Comparison of ENCODE assay signal across 9 cellular contexts in the genomic region with DNA sequence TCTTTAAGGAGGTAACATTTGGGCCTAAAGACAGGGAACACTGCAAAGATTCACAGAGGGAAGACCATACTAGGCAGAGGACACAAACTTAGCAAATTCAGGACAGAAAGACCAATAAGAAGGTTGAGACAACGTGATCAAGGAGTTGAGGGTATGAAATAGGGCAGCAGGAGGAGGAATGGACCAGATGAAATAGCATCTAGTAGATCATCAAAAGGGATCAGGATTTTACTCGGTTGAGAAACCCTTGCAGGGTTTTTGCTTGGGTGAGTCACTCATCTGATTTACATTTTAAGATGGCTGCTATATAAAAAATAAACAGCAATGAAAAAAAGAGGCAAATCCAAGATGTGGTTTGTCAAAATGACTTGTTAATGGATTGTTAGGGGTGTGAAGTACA. TPM values are rescaled to one million over a fixed set of nuclear protein-coding genes. Genes with fewer than 3 reads are reported as not detected.
DNase-seq lines count a peak whose midpoint lies in the region; ATAC-seq and TF ChIP-seq lines count a peak whose summit lies in the region.
"Had no signal": no experiment of that assay in that cellular context is flagged by ENCODE, and none has a peak within 500 bp of the region (broad histone marks: within the 10 kb centered on the region; RNA-seq: fewer than 3 reads in every experiment).

No MANE protein-coding gene starts in this region.

- intact Hi-C loops in CD14-positive monocyte (cut with micrococcal nuclease), result loop anchor here in 1 of 2 donors (5.0 to 10.0 kb wide), 2 partner anchors 33 to 500 kb away; partner anchors contain the start of gene MTFR2

- H3K27ac Mint-ChIP-seq in CD14-positive monocyte, result peak overlapping the region; percentile 55 to 90 (median 74)

- H3K27me3 Mint-ChIP-seq in CD14-positive monocyte (ENCODE audit: low read depth in 3 of 3), result peaks cover 0 to 3% (median 0%) of the 10 kb centered on the region in 3 donors

- H3K9me3 ChIP-seq in HUES48 (ENCODE audit: control insufficient read depth, insufficient read depth, low read length), result no peaks in the 10 kb centered on the region

- peaks cover 26% of the 10 kb centered on the region for H3K4me1 ChIP-seq in HUES48 (ENCODE audit: control insufficient read depth, insufficient read depth, low read length)

- peak overlapping the region; percentile 33 to 43 for H3K4me3 Mint-ChIP-seq in CD14-positive monocyte

- H3K36me3 Mint-ChIP-seq in CD14-positive monocyte, result peaks cover 25 to 43% of the 10 kb centered on the region in 2 donors

- DNase-seq in CD14-positive monocyte (ENCODE audit: low spot score), result no peak
- DNase-seq in amniotic epithelial cell (ENCODE audit: low read depth), result peak; percentile 72
- DNase-seq in myocyte (ENCODE audit: low read depth), result peak; percentile 16
- DNase-seq in middle frontal gyrus (ENCODE audit: extremely low spot score, low spot score), result no peak
- DNase-seq: right cardiac atrium had no signal

- TF ChIP-seq CTCF in CD14-positive monocyte (IDR thresholded peaks at IDR 0.05), result no peak

- ATAC-seq in GM21737 (IDR thresholded peaks at IDR 0.05; ENCODE audit: unreplicated experiment) (no peak), HG03520 (IDR thresholded peaks at IDR 0.05; ENCODE audit: unreplicated experiment) (no peak), GM18498 (IDR thresholded peaks at IDR 0.05; ENCODE audit: unreplicated experiment) (no peak)
- ATAC-seq: right cardiac atrium had no signal

- peaks cover 27% of the 10 kb centered on the region for H3K36me3 ChIP-seq in HUES48 (ENCODE audit: control insufficient read depth, insufficient read depth, low read length)

- no peaks in the 10 kb centered on the region for H3K27me3 ChIP-seq in HUES48 (ENCODE audit: control insufficient read depth, insufficient read depth, low read length)

- H3K4me3 ChIP-seq in HUES48 (ENCODE audit: low read depth, low read length), result 0 out of 2 replicates have a peak overlapping the region, but pooled peaks have one; percentile 5

- H3K27ac ChIP-seq in HUES48 (ENCODE audit: low read depth, low read length), result no peak overlapping the region

- H3K4me1 Mint-ChIP-seq in CD14-positive monocyte, result peaks cover 66% of the 10 kb centered on the region

- H3K9me3 Mint-ChIP-seq in CD14-positive monocyte, result peaks cover 0 to 2% (median 0%) of the 10 kb centered on the region in 7 donors

- no peak overlapping the region for H3K9ac ChIP-seq in HUES48 (ENCODE audit: low read depth, low read length)

RNA-seq across cellular contexts. Expression of gene BCLAF1, which starts 4.7 kb away (rescaled TPM):
- 10 to 100 TPM; 47.0 to 75.8 TPM for polyA plus RNA-seq in CD14-positive monocyte
- total RNA-seq in myocyte, result 95.0 and 135 TPM in 2 replicates
- 39.3 TPM for polyA plus RNA-seq in myocyte (2012)

RNA-seq across cellular contexts. Expression of gene MTFR2, which starts 34.8 kb away (rescaled TPM):
- polyA plus RNA-seq in CD14-positive monocyte, result under 1 TPM; 0.41 to 0.60 TPM
- 0.16 and 0.21 TPM in 2 replicates for total RNA-seq in myocyte
- 0.24 TPM for polyA plus RNA-seq in myocyte (2012)

Comparison
In these comparisons a context has a peak if more than half of its experiments do, and no peak if none do; other contexts are left out.
1. DNase-seq: peak in amniotic epithelial cell (single experiment) and myocyte (single experiment); none in CD14-positive monocyte (single experiment) and middle frontal gyrus (single experiment).